In genomic region chr9:93096811-93097382, GRCh38 we compare ENCODE assay signal across 1 cellular context.
TF ChIP-seq lines count a peak whose summit lies in the region.

No MANE protein-coding gene starts in this region.

TF ChIP-seq in HCT116, 20 proteins besides CTCF, POLR2A, EP300 and RAD21 (continued from another document):
- TF ChIP-seq ZBTB33 (IDR thresholded peaks at IDR 0.05; ENCODE audit: extremely low read depth, insufficient replicate concordance, low read length), result no peak
- no peak for TF ChIP-seq EZH2 (IDR thresholded peaks at IDR 0.05)
- no peak for TF ChIP-seq ELF1 (IDR thresholded peaks at IDR 0.05; ENCODE audit: borderline replicate concordance, low read depth)
